10 cellular contexts compared by ENCODE assay signal in the genomic region with DNA sequence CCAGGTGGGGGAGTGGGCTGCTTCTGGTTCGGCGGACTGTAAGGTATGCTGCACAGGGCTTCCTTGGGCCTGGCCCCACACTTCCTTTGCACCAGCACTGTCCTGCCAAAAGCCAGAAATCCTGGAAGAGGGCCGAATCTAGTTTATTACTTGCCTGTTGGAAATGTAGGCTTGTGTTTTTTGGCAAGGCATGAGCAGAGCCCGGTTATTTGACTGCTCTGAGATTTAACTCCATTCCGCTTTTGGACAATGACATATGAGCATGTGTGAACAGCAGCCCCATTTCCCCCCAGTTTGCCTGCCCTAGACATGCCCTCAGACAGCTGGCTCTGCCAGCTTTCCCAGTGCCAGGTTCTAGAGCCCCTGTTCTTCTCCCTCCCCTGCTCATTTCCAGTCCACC.
DNase-seq lines count a peak whose midpoint lies in the region; ATAC-seq, FAIRE-seq and TF ChIP-seq lines count a peak whose summit lies in the region.
"Had no signal": no experiment of that assay in that cellular context is flagged by ENCODE, and none has a peak within 500 bp of the region (broad histone marks: within the 10 kb centered on the region; RNA-seq: fewer than 3 reads in every experiment).

No MANE protein-coding gene starts in this region.

- DNase-seq in HepG2 (ENCODE audit: low spot score) (no peak), endothelial cell of umbilical vein (ENCODE audit: low read depth, low spot score) (peak; percentile 85), aorta (peak; percentile 81 to 84), glutamatergic neuron (no peak), NCI-H1105 (lab: John Stamatoyannopoulos, UW) (no peak)

- H3K36me3 ChIP-seq in liver (ENCODE audit: control insufficient read depth in 4 of 4, insufficient read depth in 3 of 4, low read depth in 1 of 4, low read length in 3 of 4) (no peaks in the 10 kb centered on the region), HepG2 (replicated peaks in 1 of 2; ENCODE audit: control insufficient read depth in 1 of 2, insufficient read depth in 2 of 2, low read length in 2 of 2) (no peaks in the 10 kb centered on the region), endothelial cell of umbilical vein (ENCODE audit: control insufficient read depth in 2 of 2, extremely low read depth in 1 of 2, insufficient read depth in 2 of 2, low read length in 2 of 2) (no peaks in the 10 kb centered on the region), aorta (ENCODE audit: control insufficient read depth in 1 of 2, insufficient read depth in 2 of 2, low read length in 1 of 2) (no peaks in the 10 kb centered on the region)
- H3K36me3 ChIP-seq: BLaER1 had no signal

- POLR2A ChIA-PET in HepG2 (lab: Yijun Ruan, JAX) (no interaction called here), endothelial cell of umbilical vein (lab: Charles Lee) (interaction anchor here (0.6 kb wide), 1 partner anchor 12 kb away, joined by 4 read pairs; no protein-coding TSS in a partner anchor)

- intact Hi-C loops in HepG2 (cut with micrococcal nuclease; ENCODE audit: unreplicated experiment) (no loop called here), endothelial cell of umbilical vein (cut with micrococcal nuclease) (loop anchor here (1.0 to 2.0 kb wide), 2 partner anchors 41 to 119 kb away; a partner anchor contains a TSS), aorta (cut with DNase I) (loop anchor here (2.0 to 5.0 kb wide), 3 partner anchors 45 to 119 kb away; a partner anchor contains a TSS)

- TF ChIP-seq EP300 in HepG2 (IDR thresholded peaks at IDR 0.05; ENCODE audit: low read depth in 2 of 2, low read length in 2 of 2) (no peak), HepG2 (CRISPR knock-in tag; IDR thresholded peaks at IDR 0.05; ENCODE audit: borderline replicate concordance) (no peak)

- 30% methylated on average over 5 of the region's 5 CpGs for WGBS in liver
- 88% methylated on average over 5 of the region's 5 CpGs for WGBS in HepG2 (ENCODE audit: low lambda C conversion rate)
- WGBS in aorta, 2 donors, result 0 to 7% methylated on average over 5 of the region's 5 CpGs

- FAIRE-seq in HepG2 (lab: Jason Lieb, UNC) (no peak), endothelial cell of umbilical vein (lab: Jason Lieb, UNC) (peak; percentile 85)
- FAIRE-seq: endometrium had no signal

- H3K27me3 ChIP-seq in liver (ENCODE audit: control insufficient read depth in 4 of 4, insufficient read depth in 4 of 4, low read length in 3 of 4) (no peaks in the 10 kb centered on the region), HepG2 (ENCODE audit: control insufficient read depth in 1 of 2, insufficient read depth in 2 of 2, low read length in 2 of 2) (no peaks in the 10 kb centered on the region), endothelial cell of umbilical vein (ENCODE audit: control insufficient read depth in 2 of 2, insufficient read depth in 2 of 2, low read length in 2 of 2) (no peaks in the 10 kb centered on the region), aorta (ENCODE audit: control insufficient read depth in 1 of 2, insufficient read depth in 2 of 2, low read length in 1 of 2) (no peaks in the 10 kb centered on the region)
- H3K27me3 ChIP-seq: BLaER1 had no signal

- H3K9me3 ChIP-seq in liver (ENCODE audit: control insufficient read depth in 4 of 4, low read length in 3 of 4), result no peaks in the 10 kb centered on the region
- no peaks in the 10 kb centered on the region for H3K9me3 ChIP-seq in HepG2 (ENCODE audit: low read length)
- no peaks in the 10 kb centered on the region for H3K9me3 ChIP-seq in endothelial cell of umbilical vein (replicated peaks; ENCODE audit: control insufficient read depth, insufficient read depth, low read length)
- H3K9me3 ChIP-seq in aorta (ENCODE audit: control insufficient read depth, low read length), result no peaks in the 10 kb centered on the region
- H3K9me3 ChIP-seq: BLaER1 had no signal

- no peaks in the 10 kb centered on the region for H3K9me1 ChIP-seq in endothelial cell of umbilical vein (replicated peaks; ENCODE audit: control insufficient read depth, extremely low read depth, insufficient read depth, low read length)

- peak in 1 of 2 donors; percentile 33 for TF ChIP-seq RAD21 in liver (IDR thresholded peaks at IDR 0.05)
- TF ChIP-seq RAD21 in HepG2 (CRISPR knock-in tag; IDR thresholded peaks at IDR 0.05), result no peak

- TF ChIP-seq CTCF in liver (IDR thresholded peaks at IDR 0.05; ENCODE audit: low read depth, low read length, missing input control) (no peak), HepG2 (CRISPR knock-in tag; IDR thresholded peaks at IDR 0.05) (no peak), endothelial cell of umbilical vein (IDR thresholded peaks at IDR 0.05; ENCODE audit: extremely low read depth in 1 of 2, insufficient read depth in 1 of 2, low read depth in 1 of 2, low read length in 2 of 2) (no peak), nephron (IDR thresholded peaks at IDR 0.05; ENCODE audit: unreplicated experiment in 3 of 3) (no peak), glutamatergic neuron (IDR thresholded peaks at IDR 0.05; ENCODE audit: partially characterized antibody, unreplicated experiment) (no peak)

- H3K4me1 ChIP-seq in liver (ENCODE audit: control insufficient read depth in 4 of 4, insufficient read depth in 4 of 4, low read length in 3 of 4) (peaks cover 8 to 26% (median 11%) of the 10 kb centered on the region in 4 donors), HepG2 (ENCODE audit: insufficient read depth, low read length) (peaks cover 73% of the 10 kb centered on the region), endothelial cell of umbilical vein (ENCODE audit: control insufficient read depth, extremely low read depth, insufficient read depth, low read length) (peaks cover 54% of the 10 kb centered on the region), aorta (ENCODE audit: control insufficient read depth in 1 of 2, insufficient read depth in 2 of 2, low read length in 2 of 2) (no peaks in the 10 kb centered on the region)

- H3K27me3 Mint-ChIP-seq in nephron (ENCODE audit: low read depth) (no peaks in the 10 kb centered on the region), glutamatergic neuron (ENCODE audit: unreplicated experiment) (no peaks in the 10 kb centered on the region)

- no peaks in the 10 kb centered on the region for H3K36me3 Mint-ChIP-seq in nephron (ENCODE audit: low read depth)
- no peaks in the 10 kb centered on the region for H3K36me3 Mint-ChIP-seq in glutamatergic neuron (ENCODE audit: unreplicated experiment)

- dilution Hi-C loops in endothelial cell of umbilical vein (cut with MboI; ENCODE audit: extremely low pct_ligation_motif_present, low sequenced_read_pairs), result no loop called here

- H3K9ac ChIP-seq in liver (ENCODE audit: low read depth in 1 of 2, low read length in 2 of 2), result no peak overlapping the region
- H3K9ac ChIP-seq in HepG2 (ENCODE audit: insufficient read depth, low read depth, low read length), result no peak overlapping the region
- peak overlapping the region; percentile 36 for H3K9ac ChIP-seq in endothelial cell of umbilical vein (replicated peaks; ENCODE audit: extremely low read depth, insufficient read depth, low read length)
- H3K9ac ChIP-seq: BLaER1 had no signal

- no peak overlapping the region for H3K4me3 Mint-ChIP-seq in nephron
- no peak overlapping the region for H3K4me3 Mint-ChIP-seq in glutamatergic neuron (ENCODE audit: unreplicated experiment)

- no TSS peak for BruUV-seq in HepG2 (replicated peaks; lab: Mats Ljungman, UMichigan)
- BruUV-seq in endothelial cell of umbilical vein (replicated peaks; lab: Mats Ljungman, UMichigan), result no TSS peak

- H3K27ac ChIP-seq in liver (ENCODE audit: low read depth in 1 of 2, low read length in 2 of 2) (peak overlapping the region; percentile 76 to 85), HepG2 (ENCODE audit: extremely low read length, insufficient read depth, low read length) (no peak overlapping the region), endothelial cell of umbilical vein (ENCODE audit: insufficient read depth, low read depth, low read length) (peak overlapping the region; percentile 83), aorta (ENCODE audit: low read depth in 1 of 2, low read length in 2 of 2) (peak overlapping the region; percentile 85 to 91)
- H3K27ac ChIP-seq: BLaER1 had no signal

- ATAC-seq in HepG2, result no peak
- ATAC-seq in aorta (ENCODE audit: low FRiP score), result peak; percentile 84
- no peak for ATAC-seq in HG02763 (IDR thresholded peaks at IDR 0.05; ENCODE audit: unreplicated experiment)

- H3K79me2 ChIP-seq in HepG2 (ENCODE audit: insufficient read depth, low read length) (no peaks in the 10 kb centered on the region), endothelial cell of umbilical vein (ENCODE audit: control insufficient read depth, insufficient read depth, low read length) (peaks cover 1% of the 10 kb centered on the region)

- H3K4me1 Mint-ChIP-seq in nephron, result peaks cover 23% of the 10 kb centered on the region
- H3K4me1 Mint-ChIP-seq in glutamatergic neuron (ENCODE audit: low read depth, unreplicated experiment), result peaks cover 6% of the 10 kb centered on the region

- peak overlapping the region; percentile 65 to 82 (median 75) for H3K27ac Mint-ChIP-seq in nephron
- no peak overlapping the region for H3K27ac Mint-ChIP-seq in glutamatergic neuron (ENCODE audit: unreplicated experiment)

- no peak overlapping the region for H3K4me2 ChIP-seq in HepG2 (ENCODE audit: low read depth, low read length)
- peak overlapping the region; percentile 32 for H3K4me2 ChIP-seq in endothelial cell of umbilical vein (ENCODE audit: insufficient read depth, low read length)
- H3K4me2 ChIP-seq: BLaER1 had no signal

- no peaks in the 10 kb centered on the region for H3K9me3 Mint-ChIP-seq in nephron
- H3K9me3 Mint-ChIP-seq in glutamatergic neuron (ENCODE audit: unreplicated experiment), result no peaks in the 10 kb centered on the region

- H4K20me1 ChIP-seq in HepG2 (ENCODE audit: insufficient read depth, low read length), result no peaks in the 10 kb centered on the region
- H4K20me1 ChIP-seq in endothelial cell of umbilical vein (replicated peaks; ENCODE audit: control insufficient read depth, extremely low read depth, insufficient read depth, low read length), result no peaks in the 10 kb centered on the region
- H4K20me1 ChIP-seq: BLaER1 had no signal

- TF ChIP-seq POLR2A in HepG2 (IDR thresholded peaks at IDR 0.05; ENCODE audit: insufficient read depth in 1 of 2, low read depth in 2 of 2, low read length in 2 of 2) (no peak), endothelial cell of umbilical vein (IDR thresholded peaks at IDR 0.05; ENCODE audit: low read depth, low read length) (no peak)

- in situ Hi-C loops in HepG2 (cut with HindIII; ENCODE audit: extremely low pct_ligation_motif_present, low pct_unique_long_range_greater_than_20kb), result no loop called here

- CTCF ChIA-PET in HepG2 (lab: Yijun Ruan, JAX; ENCODE audit: low intra/inter-chr PET ratio, low total read pairs) (no interaction called here), endothelial cell of umbilical vein (lab: Charles Lee) (interaction anchor here (0.8 to 1.1 kb wide), 3 partner anchors 45 to 533 kb away, joined by 3 to 6 read pairs (median 3); no protein-coding TSS in a partner anchor)

- no peak overlapping the region for H2AFZ ChIP-seq in HepG2 (ENCODE audit: low read length)
- H2AFZ ChIP-seq in endothelial cell of umbilical vein (ENCODE audit: low read depth, low read length), result no peak overlapping the region

- H3K4me3 ChIP-seq in liver (ENCODE audit: low read depth in 1 of 3, low read length in 3 of 3) (no peak overlapping the region), HepG2 (replicated peaks in 1 of 3; ENCODE audit: insufficient read depth in 1 of 3, low read depth in 2 of 3, low read length in 3 of 3) (no peak overlapping the region), endothelial cell of umbilical vein (replicated peaks in 1 of 3; ENCODE audit: insufficient read depth in 1 of 3, low read depth in 1 of 3, low read length in 3 of 3) (no peak overlapping the region), aorta (ENCODE audit: low read length in 2 of 2) (no peak overlapping the region)
- H3K4me3 ChIP-seq: BLaER1 had no signal

Comparison
In these comparisons a context has a peak if more than half of its experiments do, and no peak if none do; other contexts are left out.
1. DNase-seq: peak in endothelial cell of umbilical vein (single experiment) and aorta (2 of 2); none in HepG2 (single experiment), glutamatergic neuron (single experiment) and NCI-H1105 (single experiment).